ENCODE assay signal across 12 cellular contexts in the genomic region with DNA sequence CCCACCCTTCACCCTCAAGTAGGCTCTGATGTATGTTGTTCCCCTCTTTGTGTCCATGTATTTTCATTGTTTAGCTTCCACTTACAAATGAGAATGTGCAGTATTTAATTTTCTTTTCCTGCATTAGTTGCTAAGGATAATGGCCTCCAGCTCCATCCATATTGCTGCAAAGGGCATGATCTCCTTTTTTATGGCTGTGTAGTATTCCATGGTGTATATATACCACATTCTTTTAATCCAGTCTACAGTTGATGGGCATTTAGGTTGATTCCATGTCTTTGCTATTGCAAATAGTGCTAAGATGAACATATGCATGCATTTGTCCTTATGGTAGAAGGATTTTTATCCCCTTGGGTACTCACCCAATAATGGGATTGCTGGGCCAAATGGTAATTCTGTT. TPM values are rescaled to one million over a fixed set of nuclear protein-coding genes. Genes with fewer than 3 reads are reported as not detected.
"Had no signal": no experiment of that assay in that cellular context is flagged by ENCODE, and none has a peak within 500 bp of the region (broad histone marks: within the 10 kb centered on the region; RNA-seq: fewer than 3 reads in every experiment).

No MANE protein-coding gene starts in this region.

- DNase-seq: GM23248, GOT3, H7, H9, HCEC 1CT, HFFc6 had no signal

- H2AFZ ChIP-seq: GM23248, GM23338 had no signal

- H3K36me3 ChIP-seq: HAP-1 had no signal

- H3K9ac ChIP-seq: GM23248 had no signal

- H3K4me1 ChIP-seq: HAP-1 had no signal

- H3K4me2 ChIP-seq: GM23338 had no signal

- H3K4me3 ChIP-seq: GM23248, GM23338, HAP-1 had no signal

- ATAC-seq: GM23338, HCT116 had no signal

- H3K27ac ChIP-seq: GM23248 had no signal

- FAIRE-seq: H1, H54 had no signal

RNA-seq across cellular contexts. Expression of gene COL9A1, which starts 35.9 kb away (rescaled TPM):
- total RNA-seq: GM23248, H4, HFFc6 had no signal
- polyA plus RNA-seq: GM23248 had no signal
